9 cellular contexts compared by ENCODE assay signal in the genomic region with DNA sequence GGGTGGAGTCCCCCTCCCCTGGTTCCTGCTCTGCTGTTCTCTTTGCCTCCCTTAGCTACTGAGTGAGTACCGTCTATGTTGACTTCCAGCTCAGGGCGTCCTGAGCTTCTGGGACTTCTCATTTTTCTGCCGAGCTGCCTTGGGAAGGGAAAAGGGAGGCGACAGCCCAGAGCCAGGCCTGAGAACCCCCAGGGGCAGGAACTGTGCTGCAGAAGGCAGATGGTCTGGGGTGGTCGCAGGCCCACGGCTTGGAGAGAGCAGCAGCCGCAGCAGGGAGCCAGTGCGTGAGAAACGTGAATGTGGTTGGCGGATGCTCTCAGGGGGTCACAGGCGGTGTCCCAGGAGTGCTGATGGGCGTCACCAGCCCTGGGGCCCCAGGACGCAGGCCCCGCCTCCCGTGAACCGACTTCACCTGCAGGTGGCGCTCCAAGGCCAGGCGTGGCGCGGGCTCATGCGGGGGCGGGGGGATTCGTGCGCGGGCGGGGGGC. TPM values are rescaled to one million over a fixed set of nuclear protein-coding genes. Genes with fewer than 3 reads are reported as not detected.
DNase-seq lines count a peak whose midpoint lies in the region; FAIRE-seq and TF ChIP-seq lines count a peak whose summit lies in the region.
"Had no signal": no experiment of that assay in that cellular context is flagged by ENCODE, and none has a peak within 500 bp of the region (broad histone marks: within the 10 kb centered on the region; RNA-seq: fewer than 3 reads in every experiment).

No MANE protein-coding gene starts in this region.

- H3K4me3 Mint-ChIP-seq in CD8-positive, alpha-beta memory T cell = peak overlapping the region in 4 of 7 donors; percentile 45 to 57 (median 50)
- H3K4me3 Mint-ChIP-seq in neural progenitor cell = peak overlapping the region; percentile 59

- H3K27me3 ChIP-seq in CD8-positive, alpha-beta memory T cell (ENCODE audit: insufficient read depth, low read length, poor library complexity, severe bottlenecking) = no peaks in the 10 kb centered on the region
- H3K27me3 ChIP-seq in neural progenitor cell = no peaks in the 10 kb centered on the region
- no peaks in the 10 kb centered on the region for H3K27me3 ChIP-seq in tibial nerve
- H3K27me3 ChIP-seq: SJSA1 had no signal

- no peak overlapping the region for H3K27ac ChIP-seq in CD8-positive, alpha-beta memory T cell (ENCODE audit: low read depth, low read length)
- no peak overlapping the region for H3K27ac ChIP-seq in neural progenitor cell
- H3K27ac ChIP-seq in tibial nerve = peak overlapping the region in 3 of 4 donors; percentile 57 to 82 (median 62)
- H3K27ac ChIP-seq: SJSA1 had no signal

- no peak overlapping the region for H3K4me2 ChIP-seq in neural progenitor cell

- peak overlapping the region in 6 of 8 donors; percentile 65 to 93 (median 84) for H3K27ac Mint-ChIP-seq in CD8-positive, alpha-beta memory T cell
- peak overlapping the region; percentile 74 for H3K27ac Mint-ChIP-seq in neural progenitor cell

- H3K9me3 ChIP-seq in CD8-positive, alpha-beta memory T cell (ENCODE audit: low read length) = no peaks in the 10 kb centered on the region
- no peaks in the 10 kb centered on the region for H3K9me3 ChIP-seq in neural progenitor cell (ENCODE audit: low read depth)
- no peaks in the 10 kb centered on the region for H3K9me3 ChIP-seq in tibial nerve
- H3K9me3 ChIP-seq: SJSA1 had no signal

- peaks cover 14% of the 10 kb centered on the region for H3F3A ChIP-seq in neural progenitor cell (ENCODE audit: low read depth)

- no peaks in the 10 kb centered on the region for H3K9me3 Mint-ChIP-seq in CD8-positive, alpha-beta memory T cell
- peaks cover 6% of the 10 kb centered on the region for H3K9me3 Mint-ChIP-seq in neural progenitor cell

- H3K4me1 Mint-ChIP-seq in CD8-positive, alpha-beta memory T cell = peaks cover 8 to 11% (median 10%) of the 10 kb centered on the region in 3 donors
- peaks cover 9% of the 10 kb centered on the region for H3K4me1 Mint-ChIP-seq in neural progenitor cell

- TF ChIP-seq POLR2A in H54 (IDR thresholded peaks at IDR 0.05; ENCODE audit: low read depth, low read length) = no peak
- no peak for TF ChIP-seq POLR2A in erythroblast (IDR thresholded peaks at IDR 0.05; ENCODE audit: low read length)
- TF ChIP-seq POLR2A in tibial nerve (IDR thresholded peaks at IDR 0.05) = no peak

- FAIRE-seq in H54 (lab: Jason Lieb, UNC) = no peak

- no peak overlapping the region for H3K4me3 ChIP-seq in CD8-positive, alpha-beta memory T cell (ENCODE audit: low read length)
- no peak overlapping the region for H3K4me3 ChIP-seq in neural progenitor cell
- no peak overlapping the region for H3K4me3 ChIP-seq in tibial nerve
- H3K4me3 ChIP-seq: SJSA1 had no signal

- peak overlapping the region; percentile 13 for H2AFZ ChIP-seq in neural progenitor cell (replicated peaks)

- no peaks in the 10 kb centered on the region for H3K36me3 ChIP-seq in CD8-positive, alpha-beta memory T cell (ENCODE audit: insufficient read depth, low read length)
- H3K36me3 ChIP-seq in neural progenitor cell (no peaks in the 10 kb centered on the region), tibial nerve (no peaks in the 10 kb centered on the region)
- H3K36me3 ChIP-seq: SJSA1 had no signal

- H4K20me1 ChIP-seq in neural progenitor cell (ENCODE audit: low read depth) = no peaks in the 10 kb centered on the region

- peak in 1 of 2 donors; percentile 15 for TF ChIP-seq EP300 in tibial nerve (IDR thresholded peaks at IDR 0.05)

- WGBS in tibial nerve, 2 donors = 6 to 19% methylated on average over 7 to 12 of the region's 26 CpGs

- H3K4me1 ChIP-seq in CD8-positive, alpha-beta memory T cell (ENCODE audit: insufficient read depth, low read length) = peaks cover 7% of the 10 kb centered on the region
- H3K4me1 ChIP-seq in neural progenitor cell (peaks cover 9% of the 10 kb centered on the region), tibial nerve (peaks cover 0 to 24% (median 10%) of the 10 kb centered on the region in 4 donors)
- H3K4me1 ChIP-seq: SJSA1 had no signal

- peak; percentile 77 to 87 (median 77) for DNase-seq in CD8-positive, alpha-beta memory T cell
- peak; percentile 88 for DNase-seq in H54 (ENCODE audit: insufficient read length, low spot score)
- DNase-seq in NCI-H2227 treated with DMSO at 0.1 percent for 48 hours (lab: John Stamatoyannopoulos, UW) = peak; percentile 10
- DNase-seq in activated CD8-positive, alpha-beta memory T cell treated with anti-CD3 and anti-CD28 coated beads, Interleukin-2, amount 50 U/mL, for 24 hours (ENCODE audit: extremely low read depth) = peak; percentile 36
- DNase-seq in erythroblast (lab: John Stamatoyannopoulos, UW) = peak; percentile 59 to 72
- peak; percentile 87 for DNase-seq in neural progenitor cell (ENCODE audit: low spot score)
- DNase-seq in tibial nerve (ENCODE audit: low spot score in 2 of 2) = peak in 1 of 2 donors; percentile 62
- no peak for DNase-seq in NCI-H1694 treated with DMSO at 0.1 percent for 48 hours (lab: John Stamatoyannopoulos, UW)

- no peaks in the 10 kb centered on the region for H3K79me2 ChIP-seq in neural progenitor cell (ENCODE audit: low read depth)

- POLR2A ChIA-PET in CD8-positive, alpha-beta memory T cell (lab: Charles Lee) = interaction anchor here (0.9 kb wide), 1 partner anchor 59 kb away, joined by 3 read pairs; no protein-coding TSS in a partner anchor

- no peak overlapping the region for H3K9ac ChIP-seq in neural progenitor cell

- TF ChIP-seq CTCF in neural progenitor cell (IDR thresholded peaks at IDR 0.05) (peak; percentile 64), tibial nerve (IDR thresholded peaks at IDR 0.05) (peak; percentile 66 to 88 (median 75))

- CTCF ChIA-PET in CD8-positive, alpha-beta memory T cell (lab: Charles Lee) = interaction anchor here (0.6 to 1.0 kb wide), 11 partner anchors 9 to 149 kb away, joined by 3 to 18 read pairs (median 4); a partner anchor contains a TSS

- no peaks in the 10 kb centered on the region for H3K27me3 Mint-ChIP-seq in CD8-positive, alpha-beta memory T cell
- peaks cover 21% of the 10 kb centered on the region for H3K27me3 Mint-ChIP-seq in neural progenitor cell (ENCODE audit: insufficient read depth, low read depth)

- H3K36me3 Mint-ChIP-seq in CD8-positive, alpha-beta memory T cell = no peaks in the 10 kb centered on the region
- no peaks in the 10 kb centered on the region for H3K36me3 Mint-ChIP-seq in neural progenitor cell

RNA-seq across cellular contexts. Expression of a gene that starts 9.2 kb away (rescaled TPM):
- total RNA-seq in CD8-positive, alpha-beta memory T cell = 1 to 10 TPM; 3.1 to 3.7 TPM
- 4.4 TPM for polyA plus RNA-seq in CD8-positive, alpha-beta memory T cell
- total RNA-seq in neural progenitor cell (ENCODE audit: low replicate concordance) (0.34 and 1.5 TPM in 2 replicates), tibial nerve (10 to 100 TPM; 12.6 to 23.7 (median 15.1) TPM)

RNA-seq across cellular contexts. Expression of a gene that starts 55.8 kb away (rescaled TPM):
- total RNA-seq in CD8-positive, alpha-beta memory T cell = 1 to 10 TPM; 1.8 to 3.1 TPM
- polyA plus RNA-seq in CD8-positive, alpha-beta memory T cell = 5.7 TPM
- 8.0 and 16.9 TPM in 2 replicates for total RNA-seq in neural progenitor cell (ENCODE audit: low replicate concordance)
- 10 to 100 TPM; 10.1 to 21.6 (median 17.9) TPM for total RNA-seq in tibial nerve

Comparison
In these comparisons a context has a peak if more than half of its experiments do, and no peak if none do; other contexts are left out.
1. H3K27ac ChIP-seq: peak in tibial nerve (3 of 4); none in CD8-positive, alpha-beta memory T cell (single experiment) and neural progenitor cell (single experiment).